Comparison of ENCODE assay signal across 8 cellular contexts in genomic region chrX:107629533-107629909, GRCh38. TPM values are rescaled to one million over a fixed set of nuclear protein-coding genes. Genes with fewer than 3 reads are reported as not detected.
DNase-seq lines count a peak whose midpoint lies in the region; ATAC-seq and TF ChIP-seq lines count a peak whose summit lies in the region.

No MANE protein-coding gene starts in this region.

- H3K9me3 ChIP-seq in iPS-20b (ENCODE audit: insufficient read depth, low read depth, low read length) (no peaks in the 10 kb centered on the region), suprapubic skin (no peaks in the 10 kb centered on the region)

- no peaks in the 10 kb centered on the region for H3K27me3 ChIP-seq in iPS-20b (ENCODE audit: insufficient read depth, low read length)
- no peaks in the 10 kb centered on the region for H3K27me3 ChIP-seq in suprapubic skin

- H3K4me1 ChIP-seq in iPS-20b (ENCODE audit: insufficient read depth, low read length) (peaks cover 3% of the 10 kb centered on the region; the same call in 1 of the 2 replicates), suprapubic skin (peaks cover 5% of the 10 kb centered on the region)

- H3K9me3 Mint-ChIP-seq in activated naive CD4-positive, alpha-beta T cell treated with anti-CD3 and anti-CD28 coated beads, Interleukin-2, amount 50 U/mL, for 72 hours: no peaks in the 10 kb centered on the region

- H3K9ac ChIP-seq in iPS-20b (ENCODE audit: low read depth, low read length): peak overlapping the region; percentile 89

- peak overlapping the region; percentile 94 to 96 for H3K27ac Mint-ChIP-seq in activated naive CD4-positive, alpha-beta T cell treated with anti-CD3 and anti-CD28 coated beads, Interleukin-2, amount 50 U/mL, for 72 hours

- no peak for TF ChIP-seq POLR2A in suprapubic skin (IDR thresholded peaks at IDR 0.05)

- peaks cover 6 to 13% of the 10 kb centered on the region in 2 donors for H3K36me3 Mint-ChIP-seq in activated naive CD4-positive, alpha-beta T cell treated with anti-CD3 and anti-CD28 coated beads, Interleukin-2, amount 50 U/mL, for 72 hours

- no peak for TF ChIP-seq CTCF in suprapubic skin (IDR thresholded peaks at IDR 0.05)

- no peak for TF ChIP-seq EP300 in suprapubic skin (IDR thresholded peaks at IDR 0.05)

- no peak overlapping the region for H3K27ac ChIP-seq in iPS-20b (ENCODE audit: low read length)
- H3K27ac ChIP-seq in suprapubic skin: no peak overlapping the region

- H3K4me3 ChIP-seq in iPS-20b (ENCODE audit: low read length) (peak overlapping the region; percentile 79), suprapubic skin (peak overlapping the region; percentile 60)

- DNase-seq in NCI-H748 (lab: John Stamatoyannopoulos, UW; ENCODE audit: unreplicated experiment) (peak; percentile 22), NCI-H748 treated with DMSO at 0.1 percent for 48 hours (lab: John Stamatoyannopoulos, UW) (no peak), Kasumi-1 (lab: John Stamatoyannopoulos, UW) (peak; percentile 41 to 49), suprapubic skin (ENCODE audit: low spot score in 2 of 2) (no peak), activated gamma-delta T cell (lab: John Stamatoyannopoulos, UW) (no peak), left colon (no peak)
- no peak for DNase-seq in activated naive CD4-positive, alpha-beta T cell treated with anti-CD3 and anti-CD28 coated beads, Interleukin-2, amount 50 U/mL, for 72 hours (ENCODE audit: low spot score in 2 of 2)

- WGBS in suprapubic skin: 48% methylated on average over 5 of the region's 5 CpGs

- intact Hi-C loops in left colon (cut with DNase I, micrococcal nuclease): no loop called here

- H3K36me3 ChIP-seq in iPS-20b (ENCODE audit: insufficient read depth, low read depth, low read length): no peaks in the 10 kb centered on the region
- no peaks in the 10 kb centered on the region for H3K36me3 ChIP-seq in suprapubic skin

- no peak for ATAC-seq in activated naive CD4-positive, alpha-beta T cell treated with anti-CD3 and anti-CD28 coated beads, Interleukin-2, amount 50 U/mL, for 72 hours
- ATAC-seq in left colon: no peak

RNA-seq across cellular contexts. Expression of gene PRPS1, which starts 1.2 kb away (rescaled TPM):
- total RNA-seq in activated naive CD4-positive, alpha-beta T cell treated with anti-CD3 and anti-CD28 coated beads, Interleukin-2, amount 50 U/mL, for 72 hours: 100 to 1,000 TPM; 107 to 135 TPM
- 10 to 100 TPM in 3 of 4 donors, 1 to 10 TPM in 1; 8.2 to 17.5 (median 14.5) TPM for total RNA-seq in suprapubic skin
- 1 to 10 TPM; 8.1 to 9.4 TPM for total RNA-seq in left colon

Comparison
In these comparisons a context has a peak if more than half of its experiments do, and no peak if none do; other contexts are left out.
1. DNase-seq: peak in NCI-H748 (single experiment) and Kasumi-1 (2 of 2); none in NCI-H748 treated with DMSO at 0.1 percent for 48 hours (single experiment), activated naive CD4-positive, alpha-beta T cell treated with anti-CD3 and anti-CD28 coated beads, Interleukin-2, amount 50 U/mL, for 72 hours (0 of 2), suprapubic skin (0 of 2), activated gamma-delta T cell (single experiment) and left colon (0 of 2).
2. RNA of gene PRPS1, which starts 1.2 kb away (total RNA-seq): 107 to 135 TPM in activated naive CD4-positive, alpha-beta T cell treated with anti-CD3 and anti-CD28 coated beads, Interleukin-2, amount 50 U/mL, for 72 hours; 8.2 to 17.5 TPM in suprapubic skin and 8.1 to 9.4 TPM in left colon; every median in the first group is over 4 times any median in the second.